ENCODE assay signal across 10 cellular contexts in genomic region chr6:157514659-157515496, GRCh38.
DNase-seq lines count a peak whose midpoint lies in the region; ATAC-seq and TF ChIP-seq lines count a peak whose summit lies in the region.
"Had no signal": no experiment of that assay in that cellular context is flagged by ENCODE, and none has a peak within 500 bp of the region (broad histone marks: within the 10 kb centered on the region; RNA-seq: fewer than 3 reads in every experiment).

No MANE protein-coding gene starts in this region.

- H3K4me3 ChIP-seq in NB4 (ENCODE audit: low read depth, low read length) (no peak overlapping the region), osteoblast (ENCODE audit: insufficient read depth, low read length) (no peak overlapping the region)

- no peak overlapping the region for H3K4me2 ChIP-seq in osteoblast (ENCODE audit: insufficient read depth, low read length)

- no peaks in the 10 kb centered on the region for H3K9me3 ChIP-seq in osteoblast (ENCODE audit: low read depth, low read length)

- no peak overlapping the region for H3K27ac ChIP-seq in osteoblast (ENCODE audit: low read depth, low read length)

- ATAC-seq in GM21447 (IDR thresholded peaks at IDR 0.05; ENCODE audit: unreplicated experiment) = no peak

- H4K20me1 ChIP-seq in osteoblast (ENCODE audit: insufficient read depth, low read length) = no peaks in the 10 kb centered on the region

- TF ChIP-seq CTCF in NB4 (IDR thresholded peaks at IDR 0.05; ENCODE audit: low read depth, low read length) = no peak
- no peak for TF ChIP-seq CTCF in osteoblast (IDR thresholded peaks at IDR 0.05; ENCODE audit: extremely low read depth, low read depth, low read length)

- DNase-seq in GDM1 (lab: John Stamatoyannopoulos, UW) = peak; percentile 77
- DNase-seq in NB4 (ENCODE audit: low read depth) = peak; percentile 91
- peak; percentile 100 for DNase-seq in dermis microvascular lymphatic vessel endothelial cell (ENCODE audit: low read depth in 2 of 2)
- peak; percentile 91 for DNase-seq in osteoblast (ENCODE audit: insufficient read length, low spot score, missing footprints)
- no peak for DNase-seq in NCI-H526 treated with DMSO at 0.1 percent for 48 hours (lab: John Stamatoyannopoulos, UW)
- DNase-seq in NCI-H1092 (lab: John Stamatoyannopoulos, UW) = no peak
- DNase-seq in stimulated activated CD4-positive, alpha-beta T cell treated with anti-CD3 and anti-CD28 coated beads, Interleukin-4, amount 100 ng/mL, for 4 hours = no peak
- DNase-seq: activated CD4-positive, alpha-beta T cell treated with anti-CD3 and anti-CD28 coated beads, Interleukin-2, amount 50 U/mL, for 1 hour; stimulated activated CD4-positive, alpha-beta T cell treated with anti-CD3 and anti-CD28 coated beads, Interleukin-15, amount 100 ng/mL, for 24 hours had no signal

- H3K36me3 ChIP-seq in osteoblast (ENCODE audit: insufficient read depth, low read length) = no peaks in the 10 kb centered on the region

- TF ChIP-seq POLR2A in NB4 (IDR thresholded peaks at IDR 0.05; ENCODE audit: extremely low read depth, insufficient read length) = no peak

- no peaks in the 10 kb centered on the region for H3K79me2 ChIP-seq in osteoblast (ENCODE audit: insufficient read depth, low read length)

- peak overlapping the region; percentile 41 for H2AFZ ChIP-seq in osteoblast (ENCODE audit: low read length)

- peaks cover 4% of the 10 kb centered on the region for H3K4me1 ChIP-seq in osteoblast (ENCODE audit: insufficient read depth, low read length)

- no peaks in the 10 kb centered on the region for H3K27me3 ChIP-seq in osteoblast (ENCODE audit: insufficient read depth, low read length)

Comparison
In these comparisons a context has a peak if more than half of its experiments do, and no peak if none do; other contexts are left out.
1. DNase-seq: peak in GDM1 (single experiment), NB4 (single experiment), dermis microvascular lymphatic vessel endothelial cell (2 of 2) and osteoblast (single experiment); none in NCI-H526 treated with DMSO at 0.1 percent for 48 hours (single experiment), NCI-H1092 (single experiment) and stimulated activated CD4-positive, alpha-beta T cell treated with anti-CD3 and anti-CD28 coated beads, Interleukin-4, amount 100 ng/mL, for 4 hours (0 of 2).